8 cellular contexts compared by ENCODE assay signal in the genomic region with DNA sequence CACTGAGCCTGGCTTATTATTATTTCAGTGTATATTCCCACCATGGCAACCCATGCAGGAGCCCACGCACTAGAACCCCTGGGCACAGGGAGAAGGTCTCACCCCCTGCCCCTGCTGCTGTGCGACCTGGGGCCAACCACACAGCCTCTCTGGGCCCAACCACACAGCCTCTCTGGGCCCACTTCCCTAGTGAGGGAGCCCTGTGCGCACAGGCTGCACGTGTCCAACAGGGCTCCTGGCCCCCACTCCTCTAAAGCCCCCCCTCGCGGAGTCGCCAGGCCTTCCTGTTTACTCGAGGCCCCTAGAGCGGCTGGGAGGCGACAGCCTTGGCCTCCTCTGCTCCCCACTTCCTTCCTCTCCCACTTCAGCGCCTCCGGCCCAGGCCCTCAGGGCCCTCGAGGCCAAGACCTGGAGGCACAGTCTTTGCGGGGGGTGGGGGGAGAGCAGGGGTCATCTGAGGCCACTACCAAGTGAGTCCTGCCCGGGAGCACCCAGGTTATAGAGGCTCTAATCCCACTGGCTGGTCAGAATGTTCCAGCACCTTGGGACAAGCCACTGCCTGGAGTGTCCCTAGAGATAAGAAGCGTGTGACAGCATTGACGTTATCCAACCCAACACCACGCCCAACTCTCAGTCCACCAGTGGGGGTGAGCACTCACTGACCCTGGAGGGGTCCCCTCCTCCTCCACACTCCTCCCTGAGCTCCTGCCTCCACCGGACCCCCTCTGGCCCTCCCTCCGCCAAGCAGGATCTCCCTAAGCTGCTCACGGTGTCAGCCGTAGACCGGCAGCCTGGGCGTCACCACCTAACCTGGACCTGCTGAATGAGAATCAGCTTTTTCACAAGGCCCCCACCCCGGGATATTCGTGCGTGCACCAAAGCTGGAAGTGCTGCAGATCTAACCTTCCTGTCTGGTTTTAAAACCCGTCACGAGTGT. TPM values are rescaled to one million over a fixed set of nuclear protein-coding genes. Genes with fewer than 3 reads are reported as not detected.
A peak's percentile ranks its signal among the peaks of the same experiment; 100 is the strongest.
DNase-seq lines count a peak whose midpoint lies in the region; ATAC-seq and TF ChIP-seq lines count a peak whose summit lies in the region.

No MANE protein-coding gene starts in this region.

- no peaks in the 10 kb centered on the region for H3K27me3 Mint-ChIP-seq in activated CD8-positive, alpha-beta T cell treated with anti-CD3 and anti-CD28 coated beads, Interleukin-2, amount 10 ng/mL, durations not matched to agents 7 days and 5 days (ENCODE audit: low read depth)
- peaks cover 5% of the 10 kb centered on the region for H3K27me3 Mint-ChIP-seq in glutamatergic neuron (ENCODE audit: unreplicated experiment)

- H3K9me3 Mint-ChIP-seq in activated CD8-positive, alpha-beta T cell treated with anti-CD3 and anti-CD28 coated beads, Interleukin-2, amount 10 ng/mL, durations not matched to agents 7 days and 5 days (ENCODE audit: insufficient read depth): no peaks in the 10 kb centered on the region
- peaks cover 1% of the 10 kb centered on the region for H3K9me3 Mint-ChIP-seq in glutamatergic neuron (ENCODE audit: unreplicated experiment)

- H3K4me3 Mint-ChIP-seq in activated CD8-positive, alpha-beta T cell treated with anti-CD3 and anti-CD28 coated beads, Interleukin-2, amount 10 ng/mL, durations not matched to agents 7 days and 5 days: peak overlapping the region; percentile 20
- H3K4me3 Mint-ChIP-seq in glutamatergic neuron (ENCODE audit: unreplicated experiment): no peak overlapping the region

- DNase-seq in HCT116 (ENCODE audit: low read depth, low spot score): no peak
- DNase-seq in activated CD8-positive, alpha-beta T cell treated with anti-CD3 and anti-CD28 coated beads, Interleukin-2, amount 10 ng/mL, durations not matched to agents 7 days and 5 days: peak; percentile 78
- DNase-seq in Right ventricle myocardium superior: peak; percentile 91
- DNase-seq in gastrocnemius medialis: peak; percentile 61 to 68
- no peak for DNase-seq in NCI-H345 (lab: John Stamatoyannopoulos, UW)
- no peak for DNase-seq in glutamatergic neuron
- no peak for DNase-seq in NCI-H187 (lab: John Stamatoyannopoulos, UW)

- ATAC-seq in HCT116 (0 out of 2 replicates have a peak, but pooled peaks have one; percentile 14), Right ventricle myocardium superior (ENCODE audit: poor library complexity) (peak; percentile 76), gastrocnemius medialis (peak; percentile 55 to 79), HG02642 (IDR thresholded peaks at IDR 0.05; ENCODE audit: poor library complexity, unreplicated experiment) (no peak)
- ATAC-seq in activated CD8-positive, alpha-beta T cell treated with anti-CD3 and anti-CD28 coated beads, Interleukin-2, amount 10 ng/mL, durations not matched to agents 7 days and 5 days: peak; percentile 71

- H3K9me3 ChIP-seq in HCT116 (ENCODE audit: control insufficient read depth in 1 of 2, insufficient read depth in 1 of 2, low read depth in 1 of 2, low read length in 2 of 2) (no peaks in the 10 kb centered on the region), gastrocnemius medialis (no peaks in the 10 kb centered on the region)

- no peak for TF ChIP-seq CTCF in HCT116 (IDR thresholded peaks at IDR 0.05 in 2 of 3, conservative IDR thresholded peaks at IDR 0.05 in 1 of 3; ENCODE audit: borderline replicate concordance in 1 of 3, insufficient read depth in 1 of 3, low read depth in 2 of 3, low read length in 2 of 3)
- TF ChIP-seq CTCF in gastrocnemius medialis (IDR thresholded peaks at IDR 0.05 in 4 of 5, conservative IDR thresholded peaks at IDR 0.05 in 1 of 5): no peak
- no peak for TF ChIP-seq CTCF in glutamatergic neuron (IDR thresholded peaks at IDR 0.05; ENCODE audit: partially characterized antibody, unreplicated experiment)

- peak overlapping the region; percentile 93 for H3K27ac Mint-ChIP-seq in activated CD8-positive, alpha-beta T cell treated with anti-CD3 and anti-CD28 coated beads, Interleukin-2, amount 10 ng/mL, durations not matched to agents 7 days and 5 days
- no peak overlapping the region for H3K27ac Mint-ChIP-seq in glutamatergic neuron (ENCODE audit: unreplicated experiment)

- POLR2A ChIA-PET in HCT116 (lab: Charles Lee): no interaction called here
- POLR2A ChIA-PET in activated CD8-positive, alpha-beta T cell treated with anti-CD3 and anti-CD28 coated beads, Interleukin-2, amount 10 ng/mL, durations not matched to agents 7 days and 5 days (lab: Charles Lee): interaction anchor here (0.7 to 4.1 kb wide), 5 partner anchors 8 to 410 kb away, joined by 3 to 14 read pairs (median 3); a partner anchor contains a TSS

- H4K20me1 ChIP-seq in HCT116 (ENCODE audit: insufficient read depth): no peaks in the 10 kb centered on the region

- H3K79me2 ChIP-seq in HCT116 (ENCODE audit: insufficient read depth, low read length): no peaks in the 10 kb centered on the region

- peaks cover 6% of the 10 kb centered on the region for H3K36me3 Mint-ChIP-seq in activated CD8-positive, alpha-beta T cell treated with anti-CD3 and anti-CD28 coated beads, Interleukin-2, amount 10 ng/mL, durations not matched to agents 7 days and 5 days (ENCODE audit: low read depth)
- no peaks in the 10 kb centered on the region for H3K36me3 Mint-ChIP-seq in glutamatergic neuron (ENCODE audit: unreplicated experiment)

- no peaks in the 10 kb centered on the region for H3K27me3 ChIP-seq in HCT116 (ENCODE audit: insufficient read depth, low read length)
- no peaks in the 10 kb centered on the region for H3K27me3 ChIP-seq in gastrocnemius medialis

- H3K9ac ChIP-seq in HCT116 (ENCODE audit: low read length): no peak overlapping the region

- CTCF ChIA-PET in HCT116 (lab: Charles Lee): no interaction called here
- CTCF ChIA-PET in activated CD8-positive, alpha-beta T cell treated with anti-CD3 and anti-CD28 coated beads, Interleukin-2, amount 10 ng/mL, durations not matched to agents 7 days and 5 days (lab: Charles Lee): interaction anchor here (1.2 to 2.7 kb wide), 7 partner anchors 8 to 128 kb away, joined by 3 to 15 read pairs (median 7); a partner anchor contains a TSS

- H3K36me3 ChIP-seq in HCT116 (ENCODE audit: control insufficient read depth in 1 of 2, insufficient read depth in 2 of 2, low read length in 2 of 2) (no peaks in the 10 kb centered on the region), gastrocnemius medialis (no peaks in the 10 kb centered on the region)

- no peak overlapping the region for H3K4me2 ChIP-seq in HCT116 (ENCODE audit: low read length)

- intact Hi-C loops in HCT116 (cut with micrococcal nuclease) (no loop called here), Right ventricle myocardium superior (cut with DNase I) (no loop called here), gastrocnemius medialis (cut with DNase I; ENCODE audit: low total_unique reads) (no loop called here)

- TF ChIP-seq POLR2A in HCT116 (IDR thresholded peaks at IDR 0.05; ENCODE audit: borderline replicate concordance, extremely low read depth, insufficient read depth, insufficient read length) (no peak), gastrocnemius medialis (IDR thresholded peaks at IDR 0.05) (no peak)

- peaks cover 52% of the 10 kb centered on the region for H3K4me1 Mint-ChIP-seq in activated CD8-positive, alpha-beta T cell treated with anti-CD3 and anti-CD28 coated beads, Interleukin-2, amount 10 ng/mL, durations not matched to agents 7 days and 5 days (ENCODE audit: low read depth)
- H3K4me1 Mint-ChIP-seq in glutamatergic neuron (ENCODE audit: low read depth, unreplicated experiment): peaks cover 3% of the 10 kb centered on the region

- no peak overlapping the region for H2AFZ ChIP-seq in HCT116 (ENCODE audit: low read depth, low read length, poor library complexity, severe bottlenecking)

- in situ Hi-C loops in gastrocnemius medialis (cut with MboI; ENCODE audit: low sequenced_read_pairs in 4 of 4): loop anchor here in 1 of 4 donors (10.0 kb wide), 1 partner anchor 58 kb away; a partner anchor contains a TSS

- no TSS peak for BruUV-seq in HCT116 (replicated peaks; lab: Mats Ljungman, UMichigan)

- H3K4me3 ChIP-seq in HCT116 (replicated peaks in 1 of 2; ENCODE audit: low read depth in 1 of 2, low read length in 2 of 2): no peak overlapping the region
- H3K4me3 ChIP-seq in gastrocnemius medialis: no peak overlapping the region

- H3K9me2 ChIP-seq in HCT116 (ENCODE audit: insufficient read depth): no peaks in the 10 kb centered on the region

- H3K27ac ChIP-seq in HCT116 (ENCODE audit: low read depth, low read length) (no peak overlapping the region), gastrocnemius medialis (peak overlapping the region; percentile 67 to 80 (median 74))

- RAD21 ChIA-PET in HCT116 (lab: Charles Lee; ENCODE audit: low non-redundant PET in 1 of 2, low total read pairs in 2 of 2, uncharacterized antibody in 2 of 2, unreplicated experiment in 2 of 2): no interaction called here

- TF ChIP-seq RAD21 in HCT116 (IDR thresholded peaks at IDR 0.05; ENCODE audit: low read depth): no peak

- no peaks in the 10 kb centered on the region for H3K4me1 ChIP-seq in HCT116 (ENCODE audit: control insufficient read depth in 1 of 2, insufficient read depth in 2 of 2, low read length in 2 of 2)
- peaks cover 35 to 47% of the 10 kb centered on the region in 2 donors for H3K4me1 ChIP-seq in gastrocnemius medialis

RNA-seq across cellular contexts. Expression of a gene that starts 7.9 kb away (rescaled TPM):
- total RNA-seq in HCT116 (2021; ENCODE audit: unreplicated experiment): 0.76 TPM
- polyA plus RNA-seq in HCT116 (2012): 2.2 and 3.6 TPM in 2 replicates
- total RNA-seq in activated CD8-positive, alpha-beta T cell treated with anti-CD3 and anti-CD28 coated beads, Interleukin-2, amount 10 ng/mL, durations not matched to agents 7 days and 5 days: 10 to 100 TPM; 22.9 to 24.3 TPM
- 118 TPM for total RNA-seq in Right ventricle myocardium superior
- total RNA-seq in gastrocnemius medialis: 10 to 100 TPM; 27.4 to 49.8 (median 32.6) TPM
- not detected for total RNA-seq in glutamatergic neuron (ENCODE audit: unreplicated experiment)

RNA-seq across cellular contexts. Expression of a gene that starts 15.1 kb away (rescaled TPM):
- total RNA-seq in HCT116 (2021; ENCODE audit: unreplicated experiment) (61.1 TPM), Right ventricle myocardium superior (932 TPM), gastrocnemius medialis (100 to 1,000 TPM; 240 to 489 (median 359) TPM), glutamatergic neuron (ENCODE audit: unreplicated experiment) (121 TPM)
- 70.6 and 74.2 TPM in 2 replicates for polyA plus RNA-seq in HCT116 (2012)
- 10 to 100 TPM; 22.4 to 30.4 TPM for total RNA-seq in activated CD8-positive, alpha-beta T cell treated with anti-CD3 and anti-CD28 coated beads, Interleukin-2, amount 10 ng/mL, durations not matched to agents 7 days and 5 days

RNA-seq across cellular contexts. Expression of a gene that starts 37.1 kb away (rescaled TPM):
- total RNA-seq in HCT116 (2021; ENCODE audit: unreplicated experiment): 24.5 TPM
- polyA plus RNA-seq in HCT116 (2012): 22.9 and 25.0 TPM in 2 replicates
- total RNA-seq in activated CD8-positive, alpha-beta T cell treated with anti-CD3 and anti-CD28 coated beads, Interleukin-2, amount 10 ng/mL, durations not matched to agents 7 days and 5 days: 10 to 100 TPM; 68.6 to 77.6 TPM
- total RNA-seq in Right ventricle myocardium superior: 38.2 TPM
- total RNA-seq in gastrocnemius medialis: 10 to 100 TPM; 46.7 to 69.3 (median 56.9) TPM
- 26.1 TPM for total RNA-seq in glutamatergic neuron (ENCODE audit: unreplicated experiment)

RNA-seq across cellular contexts. Expression of a gene that starts 54.5 kb away (rescaled TPM):
- total RNA-seq in HCT116 (2021; ENCODE audit: unreplicated experiment) (49.4 TPM), Right ventricle myocardium superior (18.1 TPM), gastrocnemius medialis (10 to 100 TPM; 11.2 to 48.4 (median 23.6) TPM), glutamatergic neuron (ENCODE audit: unreplicated experiment) (15.8 TPM)
- 45.7 and 58.2 TPM in 2 replicates for polyA plus RNA-seq in HCT116 (2012)
- total RNA-seq in activated CD8-positive, alpha-beta T cell treated with anti-CD3 and anti-CD28 coated beads, Interleukin-2, amount 10 ng/mL, durations not matched to agents 7 days and 5 days: 10 to 100 TPM; 37.0 to 39.7 TPM

RNA-seq across cellular contexts. Expression of a gene that starts 59.7 kb away (rescaled TPM):
- total RNA-seq in HCT116 (2021; ENCODE audit: unreplicated experiment): 70.6 TPM
- polyA plus RNA-seq in HCT116 (2012): 57.9 and 59.2 TPM in 2 replicates
- 10 to 100 TPM; 91.5 to 98.3 TPM for total RNA-seq in activated CD8-positive, alpha-beta T cell treated with anti-CD3 and anti-CD28 coated beads, Interleukin-2, amount 10 ng/mL, durations not matched to agents 7 days and 5 days
- total RNA-seq in Right ventricle myocardium superior: 31.5 TPM
- total RNA-seq in gastrocnemius medialis: 10 to 100 TPM; 36.4 to 87.6 (median 47.7) TPM
- total RNA-seq in glutamatergic neuron (ENCODE audit: unreplicated experiment): 44.2 TPM

Comparison
In these comparisons a context has a peak if more than half of its experiments do, and no peak if none do; other contexts are left out.
1. DNase-seq: peak in activated CD8-positive, alpha-beta T cell treated with anti-CD3 and anti-CD28 coated beads, Interleukin-2, amount 10 ng/mL, durations not matched to agents 7 days and 5 days (single experiment), Right ventricle myocardium superior (single experiment) and gastrocnemius medialis (2 of 2); none in HCT116 (single experiment), NCI-H345 (single experiment), glutamatergic neuron (single experiment) and NCI-H187 (0 of 2).
2. RNA of a gene that starts 7.9 kb away (total RNA-seq): 118 TPM in Right ventricle myocardium superior (single experiment), 27.4 to 49.8 TPM in gastrocnemius medialis and 22.9 to 24.3 TPM in activated CD8-positive, alpha-beta T cell treated with anti-CD3 and anti-CD28 coated beads, Interleukin-2, amount 10 ng/mL, durations not matched to agents 7 days and 5 days; 0.76 TPM in HCT116 (single experiment) and not detected in glutamatergic neuron (single experiment); every median in the first group is over 10 times any median in the second.